In genomic region chr6:140671926-140672325, GRCh38 we compare ENCODE assay signal across 12 cellular contexts.
DNase-seq lines count a peak whose midpoint lies in the region; ATAC-seq, FAIRE-seq and TF ChIP-seq lines count a peak whose summit lies in the region.
"Had no signal": no experiment of that assay in that cellular context is flagged by ENCODE, and none has a peak within 500 bp of the region (broad histone marks: within the 10 kb centered on the region; RNA-seq: fewer than 3 reads in every experiment).

No MANE protein-coding gene starts in this region.

- H3K27ac ChIP-seq in Karpas-422 (ENCODE audit: low read length) (no peak overlapping the region), WERI-Rb-1 (no peak overlapping the region), spleen (no peak overlapping the region)

- DNase-seq in GM12892 (ENCODE audit: insufficient read length) (no peak), Karpas-422 (peak; percentile 52), WERI-Rb-1 (no peak), left lobe of liver (ENCODE audit: low spot score) (no peak), spleen (no peak), mucosa of gallbladder (ENCODE audit: low spot score) (no peak), ureter (ENCODE audit: low spot score) (no peak), GOT3 (lab: John Stamatoyannopoulos, UW) (no peak)
- DNase-seq: activated CD8-positive, alpha-beta memory T cell treated with anti-CD3 and anti-CD28 coated beads for 24 hours; NCI-H510A had no signal

- no peak overlapping the region for H2AFZ ChIP-seq in Karpas-422 (ENCODE audit: low read length)

- 59 to 93% (median 76%) methylated on average over 2 of the region's 2 CpGs for WGBS in spleen, 5 donors

- no peaks in the 10 kb centered on the region for H4K20me1 ChIP-seq in Karpas-422 (ENCODE audit: insufficient read depth, low read depth, low read length)

- H3K9me3 ChIP-seq in Karpas-422 (ENCODE audit: low read length) (no peaks in the 10 kb centered on the region), WERI-Rb-1 (ENCODE audit: severe bottlenecking) (no peaks in the 10 kb centered on the region), spleen (no peaks in the 10 kb centered on the region)
- H3K9me3 ChIP-seq: Caco-2 had no signal

- no peaks in the 10 kb centered on the region for H3K79me2 ChIP-seq in Karpas-422 (ENCODE audit: low read length)

- H3K36me3 ChIP-seq in Karpas-422 (ENCODE audit: insufficient read depth, low read length), result no peaks in the 10 kb centered on the region
- no peaks in the 10 kb centered on the region for H3K36me3 ChIP-seq in WERI-Rb-1
- no peaks in the 10 kb centered on the region for H3K36me3 ChIP-seq in spleen

- TF ChIP-seq POLR2A in GM12892 (IDR thresholded peaks at IDR 0.05; ENCODE audit: low read depth, low read length), result no peak
- no peak for TF ChIP-seq POLR2A in spleen (IDR thresholded peaks at IDR 0.05)

- peak; percentile 62 for FAIRE-seq in GM12892 (lab: Jason Lieb, UNC)
- FAIRE-seq: endometrium had no signal

- H3K4me1 ChIP-seq in Karpas-422 (ENCODE audit: low read length) (peaks cover 12% of the 10 kb centered on the region), spleen (no peaks in the 10 kb centered on the region)
- H3K4me1 ChIP-seq: Caco-2 had no signal

- intact Hi-C loops in spleen (cut with DNase I; ENCODE audit: low total_unique reads), result no loop called here

- H3K9me2 ChIP-seq in Karpas-422 (replicated peaks; ENCODE audit: insufficient read depth, low read length), result no peaks in the 10 kb centered on the region

- no peaks in the 10 kb centered on the region for H3K27me3 ChIP-seq in Karpas-422 (ENCODE audit: low read length)
- no peaks in the 10 kb centered on the region for H3K27me3 ChIP-seq in WERI-Rb-1 (ENCODE audit: insufficient read depth, low read depth, severe bottlenecking)
- H3K27me3 ChIP-seq in spleen (replicated peaks in 1 of 7), result no peaks in the 10 kb centered on the region

- TF ChIP-seq CTCF in WERI-Rb-1 (IDR thresholded peaks at IDR 0.05; ENCODE audit: low read depth, low read length), result peak; percentile 42; the same call in 1 of the 2 replicates
- no peak for TF ChIP-seq CTCF in spleen (IDR thresholded peaks at IDR 0.05 in 8 of 11, conservative IDR thresholded peaks at IDR 0.05 in 3 of 11)

- H3K4me3 ChIP-seq in Karpas-422 (ENCODE audit: low read length) (no peak overlapping the region), WERI-Rb-1 (ENCODE audit: low read depth, low read length) (no peak overlapping the region), spleen (no peak overlapping the region)

- H3K4me2 ChIP-seq in Karpas-422 (ENCODE audit: low read depth, low read length, poor library complexity, severe bottlenecking), result no peak overlapping the region

- no peak overlapping the region for H3K9ac ChIP-seq in Karpas-422 (ENCODE audit: low read length)

- peak; percentile 52 for ATAC-seq in left lobe of liver
